19 cellular contexts compared by ENCODE assay signal in the genomic region with DNA sequence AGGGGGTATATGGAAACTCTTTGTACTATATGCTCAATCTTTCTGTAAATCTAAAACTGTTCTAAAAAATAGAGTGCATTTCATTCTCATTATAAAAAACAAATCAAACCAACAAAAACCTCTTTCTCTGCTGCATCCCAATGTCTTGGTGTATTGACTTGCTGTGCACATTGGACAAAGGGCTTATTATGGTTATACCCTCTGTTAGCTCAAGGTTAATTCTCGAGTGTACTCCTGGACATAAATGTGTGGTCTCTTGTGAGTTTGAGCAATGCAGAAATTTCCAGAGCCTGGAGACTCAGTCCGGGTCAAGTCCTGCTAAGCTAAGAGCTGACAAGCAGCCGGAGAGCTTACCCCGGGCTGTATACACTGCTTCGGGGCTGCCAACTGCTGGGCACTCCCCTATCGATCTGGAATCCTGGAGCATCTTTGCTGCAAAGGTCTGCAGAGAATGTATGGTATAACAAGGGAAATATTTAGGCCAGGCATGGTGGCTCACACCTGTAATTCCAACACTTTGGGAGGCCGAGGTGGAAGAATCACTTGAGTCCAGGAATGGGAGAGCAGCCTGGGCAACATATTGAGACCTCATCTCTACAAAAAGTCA.
"Had no signal": no experiment of that assay in that cellular context is flagged by ENCODE, and none has a peak within 500 bp of the region (broad histone marks: within the 10 kb centered on the region; RNA-seq: fewer than 3 reads in every experiment).

No MANE protein-coding gene starts in this region.

- H3K4me3 Mint-ChIP-seq: central memory CD8-positive, alpha-beta T cell; naive B cell; nephron; stimulated activated effector memory CD8-positive, alpha-beta T cell treated with anti-CD3 and anti-CD28 coated beads, Interleukin-12 subunit alpha, Interleukin-12 subunit beta, amount 100 ng/mL, for 72 hours had no signal

- H3K4me1 Mint-ChIP-seq: central memory CD8-positive, alpha-beta T cell; naive B cell; nephron; stimulated activated effector memory CD8-positive, alpha-beta T cell treated with anti-CD3 and anti-CD28 coated beads, Interleukin-12 subunit alpha, Interleukin-12 subunit beta, amount 100 ng/mL, for 72 hours had no signal

- ATAC-seq: foreskin keratinocyte; heart right ventricle; left lung; lower lobe of right lung; stimulated activated effector memory CD8-positive, alpha-beta T cell treated with anti-CD3 and anti-CD28 coated beads, Interleukin-12 subunit alpha, Interleukin-12 subunit beta, amount 100 ng/mL, for 72 hours; stimulated activated naive CD8-positive, alpha-beta T cell treated with anti-CD3 and anti-CD28 coated beads, Interleukin-15, Interleukin-2, amounts not matched to agents 100 U/mL and 50 U/mL, for 24 hours; upper lobe of right lung had no signal

- DNase-seq: cortex of kidney; dorsolateral prefrontal cortex; effector memory CD4-positive, alpha-beta T cell; foreskin keratinocyte; heart right ventricle; hypothalamus; left lung; lower lobe of right lung; mesendoderm; naive B cell; posterior cingulate gyrus; stimulated activated CD4-positive, alpha-beta T cell treated with anti-CD3 and anti-CD28 coated beads, Interleukin-4, amount 100 ng/mL, for 1 hour; stimulated activated CD8-positive, alpha-beta memory T cell treated with anti-CD3 and anti-CD28 coated beads, Interleukin-4, amount 100 ng/mL, for 48 hours; stimulated activated naive CD8-positive, alpha-beta T cell treated with anti-CD3 and anti-CD28 coated beads, Interleukin-15, Interleukin-2, amounts not matched to agents 100 U/mL and 50 U/mL, for 24 hours; thyroid gland; upper lobe of right lung had no signal

- H3K9me3 Mint-ChIP-seq: stimulated activated effector memory CD8-positive, alpha-beta T cell treated with anti-CD3 and anti-CD28 coated beads, Interleukin-12 subunit alpha, Interleukin-12 subunit beta, amount 100 ng/mL, for 72 hours had no signal

- H3K27ac Mint-ChIP-seq: nephron; stimulated activated effector memory CD8-positive, alpha-beta T cell treated with anti-CD3 and anti-CD28 coated beads, Interleukin-12 subunit alpha, Interleukin-12 subunit beta, amount 100 ng/mL, for 72 hours had no signal

- H3K36me3 Mint-ChIP-seq: stimulated activated effector memory CD8-positive, alpha-beta T cell treated with anti-CD3 and anti-CD28 coated beads, Interleukin-12 subunit alpha, Interleukin-12 subunit beta, amount 100 ng/mL, for 72 hours had no signal
